Comparison of ENCODE assay signal across 24 cellular contexts in genomic region chr15:71072423-71072822, GRCh38. TPM values are rescaled to one million over a fixed set of nuclear protein-coding genes. Genes with fewer than 3 reads are reported as not detected.
A peak's percentile ranks its signal among the peaks of the same experiment; 100 is the strongest.
DNase-seq lines count a peak whose midpoint lies in the region; ATAC-seq, FAIRE-seq and TF ChIP-seq lines count a peak whose summit lies in the region.
"Had no signal": no experiment of that assay in that cellular context is flagged by ENCODE, and none has a peak within 500 bp of the region (broad histone marks: within the 10 kb centered on the region; RNA-seq: fewer than 3 reads in every experiment).

No MANE protein-coding gene starts in this region.

- intact Hi-C loops in endothelial cell of umbilical vein (cut with micrococcal nuclease), result no loop called here

- no peaks in the 10 kb centered on the region for H3K9me1 ChIP-seq in endothelial cell of umbilical vein (replicated peaks; ENCODE audit: control insufficient read depth, extremely low read depth, insufficient read depth, low read length)

- TF ChIP-seq CTCF in GM23338 (conservative IDR thresholded peaks at IDR 0.05; ENCODE audit: low read depth in 2 of 2) (no peak), endothelial cell of umbilical vein (IDR thresholded peaks at IDR 0.05; ENCODE audit: extremely low read depth in 1 of 2, insufficient read depth in 1 of 2, low read depth in 1 of 2, low read length in 2 of 2) (no peak)

- no CpG with 5 or more reads among the region's 6 CpGs for WGBS in iPS DF 6.9 (ENCODE audit: insufficient coverage, insufficient read length)

- in situ Hi-C loops in KBM-7 (cut with MboI; ENCODE audit: low pct_unique_long_range_greater_than_20kb, low sequenced_read_pairs), result no loop called here

- POLR2A ChIA-PET in endothelial cell of umbilical vein (lab: Charles Lee), result no interaction called here

- H3K9ac ChIP-seq in endothelial cell of umbilical vein (replicated peaks; ENCODE audit: extremely low read depth, insufficient read depth, low read length), result no peak overlapping the region
- H3K9ac ChIP-seq: BLaER1 treated with 17β-estradiol and CSF1 and Interleukin-3, amounts not matched to agents 10 nM and 100 nM; GM23248 had no signal

- no peaks in the 10 kb centered on the region for H3K4me1 Mint-ChIP-seq in GM23338
- H3K4me1 Mint-ChIP-seq: CD4-positive, alpha-beta memory T cell had no signal

- H3K27me3 ChIP-seq in GM23338 (ENCODE audit: insufficient read depth) (no peaks in the 10 kb centered on the region), endothelial cell of umbilical vein (ENCODE audit: control insufficient read depth in 2 of 2, insufficient read depth in 2 of 2, low read length in 2 of 2) (no peaks in the 10 kb centered on the region), iPS DF 6.9 (ENCODE audit: control insufficient read depth, insufficient read depth, low read length) (no peaks in the 10 kb centered on the region), H7 (ENCODE audit: control insufficient read depth, insufficient read depth, low read length) (no peaks in the 10 kb centered on the region)
- H3K27me3 ChIP-seq: BLaER1 treated with 17β-estradiol and CSF1 and Interleukin-3, amounts not matched to agents 10 nM and 100 nM had no signal

- dilution Hi-C loops in endothelial cell of umbilical vein (cut with MboI; ENCODE audit: extremely low pct_ligation_motif_present, low sequenced_read_pairs), result no loop called here

- H3K4me3 Mint-ChIP-seq in GM23338, result no peak overlapping the region
- H3K4me3 Mint-ChIP-seq: CD4-positive, alpha-beta memory T cell; HFFc6 had no signal

- DNase-seq in GM23338 (ENCODE audit: low spot score), result peak; percentile 23
- DNase-seq in RPMI8226, result peak; percentile 26
- no peak for DNase-seq in endothelial cell of umbilical vein (ENCODE audit: low read depth, low spot score)
- peak; percentile 11 for DNase-seq in iPS DF 6.9 (ENCODE audit: low read depth, low spot score)
- DNase-seq in KBM-7, result no peak
- DNase-seq in H7, result no peak
- DNase-seq: 8988T; ACHN; AML-193; BE2C; Calu3; CD4-positive, alpha-beta memory T cell; COR-L47; DMS53; DMS79 treated with DMSO at 0.1 percent for 48 hours; GF-D8; GM23248; HFFc6 had no signal

- no peaks in the 10 kb centered on the region for H3K4me1 ChIP-seq in GM23338 (ENCODE audit: insufficient read depth)
- H3K4me1 ChIP-seq in endothelial cell of umbilical vein (ENCODE audit: control insufficient read depth, extremely low read depth, insufficient read depth, low read length), result no peaks in the 10 kb centered on the region
- no peaks in the 10 kb centered on the region for H3K4me1 ChIP-seq in iPS DF 6.9 (ENCODE audit: control insufficient read depth, insufficient read depth, low read length)
- H3K4me1 ChIP-seq: A549; BE2C; BLaER1 treated with 17β-estradiol and CSF1 and Interleukin-3, amounts not matched to agents 10 nM and 100 nM; HAP-1 had no signal

- no peaks in the 10 kb centered on the region for H3K79me2 ChIP-seq in GM23338 (replicated peaks; ENCODE audit: insufficient read depth)
- H3K79me2 ChIP-seq in endothelial cell of umbilical vein (ENCODE audit: control insufficient read depth, insufficient read depth, low read length), result no peaks in the 10 kb centered on the region

- H3K27ac ChIP-seq in GM23338 (ENCODE audit: low read depth), result no peak overlapping the region
- no peak overlapping the region for H3K27ac ChIP-seq in endothelial cell of umbilical vein (ENCODE audit: insufficient read depth, low read depth, low read length)
- no peak overlapping the region for H3K27ac ChIP-seq in iPS DF 6.9 (ENCODE audit: low read length)
- H3K27ac ChIP-seq: A549; BLaER1 treated with 17β-estradiol and CSF1 and Interleukin-3, amounts not matched to agents 10 nM and 100 nM had no signal

- H2AFZ ChIP-seq in GM23338, result no peak overlapping the region
- H2AFZ ChIP-seq in endothelial cell of umbilical vein (ENCODE audit: low read depth, low read length), result no peak overlapping the region
- H2AFZ ChIP-seq: GM23248 had no signal

- peaks cover 8% of the 10 kb centered on the region; the same call in 2 of the 3 replicates for H3K9me3 Mint-ChIP-seq in GM23338
- H3K9me3 Mint-ChIP-seq: HFFc6 had no signal

- H3K4me2 ChIP-seq in GM23338 (no peak overlapping the region), endothelial cell of umbilical vein (ENCODE audit: insufficient read depth, low read length) (no peak overlapping the region)
- H3K4me2 ChIP-seq: A549; BLaER1 treated with 17β-estradiol and CSF1 and Interleukin-3, amounts not matched to agents 10 nM and 100 nM had no signal

- no TSS peak for BruUV-seq in endothelial cell of umbilical vein (replicated peaks; lab: Mats Ljungman, UMichigan)

- H3K9me3 ChIP-seq in endothelial cell of umbilical vein (replicated peaks; ENCODE audit: control insufficient read depth, insufficient read depth, low read length) (no peaks in the 10 kb centered on the region), iPS DF 6.9 (ENCODE audit: control insufficient read depth, insufficient read depth, low read length) (no peaks in the 10 kb centered on the region; the same call in 1 of the 2 replicates)
- H3K9me3 ChIP-seq: BE2C, HAP-1 had no signal

- CTCF ChIA-PET in endothelial cell of umbilical vein (lab: Charles Lee), result no interaction called here

- ATAC-seq in GM23338 (peak; percentile 34; the same call in 1 of the 3 replicates), HG02642 (IDR thresholded peaks at IDR 0.05; ENCODE audit: poor library complexity, unreplicated experiment) (no peak)
- ATAC-seq: A549 had no signal

- H3F3A ChIP-seq in GM23338 (replicated peaks; ENCODE audit: low read depth), result no peaks in the 10 kb centered on the region

- no peak overlapping the region for H3K27ac Mint-ChIP-seq in GM23338
- H3K27ac Mint-ChIP-seq: CD4-positive, alpha-beta memory T cell; HFFc6 had no signal

- H4K20me1 ChIP-seq in GM23338 (replicated peaks; ENCODE audit: insufficient read depth), result no peaks in the 10 kb centered on the region
- H4K20me1 ChIP-seq in endothelial cell of umbilical vein (replicated peaks; ENCODE audit: control insufficient read depth, extremely low read depth, insufficient read depth, low read length), result no peaks in the 10 kb centered on the region
- H4K20me1 ChIP-seq: BLaER1 treated with 17β-estradiol and CSF1 and Interleukin-3, amounts not matched to agents 10 nM and 100 nM had no signal

- peak; percentile 56 for FAIRE-seq in endothelial cell of umbilical vein (lab: Jason Lieb, UNC)
- FAIRE-seq: GM12891, GM18507 had no signal

- H3K27me3 Mint-ChIP-seq in GM23338 (ENCODE audit: insufficient read depth, low read depth, poor library complexity), result no peaks in the 10 kb centered on the region

- no peaks in the 10 kb centered on the region for H3K36me3 ChIP-seq in GM23338 (ENCODE audit: insufficient read depth)
- H3K36me3 ChIP-seq in endothelial cell of umbilical vein (ENCODE audit: control insufficient read depth in 2 of 2, extremely low read depth in 1 of 2, insufficient read depth in 2 of 2, low read length in 2 of 2), result no peaks in the 10 kb centered on the region
- H3K36me3 ChIP-seq in iPS DF 6.9 (ENCODE audit: control insufficient read depth, insufficient read depth, low read length), result no peaks in the 10 kb centered on the region
- no peaks in the 10 kb centered on the region for H3K36me3 ChIP-seq in H7 (replicated peaks; ENCODE audit: control insufficient read depth, insufficient read depth, low read length)
- H3K36me3 ChIP-seq: BE2C; BLaER1 treated with 17β-estradiol and CSF1 and Interleukin-3, amounts not matched to agents 10 nM and 100 nM; HAP-1 had no signal

- peaks cover 11% of the 10 kb centered on the region for H3K9me2 ChIP-seq in GM23338 (ENCODE audit: insufficient read depth)

- TF ChIP-seq POLR2A in endothelial cell of umbilical vein (IDR thresholded peaks at IDR 0.05; ENCODE audit: low read depth, low read length), result no peak

- no peak overlapping the region for H3K4me3 ChIP-seq in GM23338
- H3K4me3 ChIP-seq in endothelial cell of umbilical vein (replicated peaks in 1 of 3; ENCODE audit: insufficient read depth in 1 of 3, low read depth in 1 of 3, low read length in 3 of 3), result no peak overlapping the region
- H3K4me3 ChIP-seq in iPS DF 6.9 (ENCODE audit: low read length), result no peak overlapping the region
- no peak overlapping the region for H3K4me3 ChIP-seq in H7 (ENCODE audit: insufficient read depth, low read depth, low read length)
- H3K4me3 ChIP-seq: A549; BLaER1 treated with 17β-estradiol and CSF1 and Interleukin-3, amounts not matched to agents 10 nM and 100 nM; GM23248; HAP-1 had no signal

- H3K36me3 Mint-ChIP-seq in GM23338 (ENCODE audit: low read depth), result 0 out of 3 replicates have a peak, but pooled peaks cover 4% of the 10 kb centered on the region
- H3K36me3 Mint-ChIP-seq: CD4-positive, alpha-beta memory T cell had no signal

TF ChIP-seq in GM23338, 12 proteins besides CTCF, POLR2A, EP300 and RAD21 (continues in another document):
- TF ChIP-seq JUNB (IDR thresholded peaks at IDR 0.05; ENCODE audit: unreplicated experiment) (no peak), STAT1 (IDR thresholded peaks at IDR 0.05; ENCODE audit: unreplicated experiment) (no peak), NANOG (IDR thresholded peaks at IDR 0.05; ENCODE audit: borderline replicate concordance) (no peak), EZH2 (IDR thresholded peaks at IDR 0.05; ENCODE audit: low read depth, unreplicated experiment) (no peak), ZNF114 (CRISPR knock-in tag; IDR thresholded peaks at IDR 0.05) (no peak)

TF ChIP-seq in endothelial cell of umbilical vein, 7 proteins besides CTCF, POLR2A, EP300 and RAD21 (continues in another document):
- no peak for TF ChIP-seq POLR2AphosphoS5 (IDR thresholded peaks at IDR 0.05; ENCODE audit: insufficient read depth, low read depth, low read length)
- TF ChIP-seq JUN (IDR thresholded peaks at IDR 0.05; ENCODE audit: borderline replicate concordance, insufficient read depth, insufficient read length, low read depth), result no peak
- TF ChIP-seq GATA2 (IDR thresholded peaks at IDR 0.05; ENCODE audit: insufficient read depth, insufficient read length, low read depth, low read length), result no peak
- TF ChIP-seq FOS (IDR thresholded peaks at IDR 0.05; ENCODE audit: borderline replicate concordance, insufficient read depth, low read length), result no peak
- TF ChIP-seq, protein P1, sequence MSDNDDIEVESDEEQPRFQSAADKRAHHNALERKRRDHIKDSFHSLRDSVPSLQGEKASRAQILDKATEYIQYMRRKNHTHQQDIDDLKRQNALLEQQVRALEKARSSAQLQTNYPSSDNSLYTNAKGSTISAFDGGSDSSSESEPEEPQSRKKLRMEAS (IDR thresholded peaks at IDR 0.05; ENCODE audit: insufficient read depth, insufficient read length), result no peak

RNA-seq across cellular contexts. Expression of gene THSD4, which starts 42.8 kb away (rescaled TPM):
- 7.2 and 7.4 TPM in 2 replicates for total RNA-seq in GM23338 (2014; rRNA removed; shearing (Covaris generic))
- polyA plus RNA-seq in GM23338 (2016; fragmentation: Nextera tagmentation; extraction: Ambion mirVana) (0.99 and 2.0 TPM in 2 replicates), endothelial cell of umbilical vein (9.9 and 10.0 TPM in 2 replicates)
- 20.2 and 25.4 TPM in 2 replicates for total RNA-seq in endothelial cell of umbilical vein
- polyA plus RNA-seq in endothelial cell of umbilical vein (2011; cell fraction: cytosol; rRNA removed), result 8.6 and 9.4 TPM in 2 replicates
- polyA plus RNA-seq in endothelial cell of umbilical vein (2011; cell fraction: nucleus; rRNA removed), result 11.1 and 11.9 TPM in 2 replicates
- polyA plus RNA-seq in endothelial cell of umbilical vein (2012), result 10.6 and 16.5 TPM in 2 replicates
- 19.6 and 22.7 TPM in 2 replicates for polyA minus RNA-seq in endothelial cell of umbilical vein
- polyA minus RNA-seq in endothelial cell of umbilical vein (2011; cell fraction: cytosol; rRNA and poly(A)+ RNA removed), result 2.5 TPM
- polyA minus RNA-seq in endothelial cell of umbilical vein (2011; cell fraction: nucleus; rRNA and poly(A)+ RNA removed), result 25.1 and 28.5 TPM in 2 replicates
- 3.3 and 3.9 TPM in 2 replicates for total RNA-seq in H7 (2014; rRNA removed; shearing (Covaris generic))
- total RNA-seq: CD4-positive, alpha-beta memory T cell had no signal
- polyA plus RNA-seq: CD4-positive, alpha-beta memory T cell had no signal

Comparison
In these comparisons a context has a peak if more than half of its experiments do, and no peak if none do; other contexts are left out.
1. DNase-seq: peak in GM23338 (single experiment), RPMI8226 (single experiment) and iPS DF 6.9 (single experiment); none in endothelial cell of umbilical vein (single experiment), KBM-7 (single experiment) and H7 (single experiment).